ENCODE assay signal across 19 cellular contexts in the genomic region with DNA sequence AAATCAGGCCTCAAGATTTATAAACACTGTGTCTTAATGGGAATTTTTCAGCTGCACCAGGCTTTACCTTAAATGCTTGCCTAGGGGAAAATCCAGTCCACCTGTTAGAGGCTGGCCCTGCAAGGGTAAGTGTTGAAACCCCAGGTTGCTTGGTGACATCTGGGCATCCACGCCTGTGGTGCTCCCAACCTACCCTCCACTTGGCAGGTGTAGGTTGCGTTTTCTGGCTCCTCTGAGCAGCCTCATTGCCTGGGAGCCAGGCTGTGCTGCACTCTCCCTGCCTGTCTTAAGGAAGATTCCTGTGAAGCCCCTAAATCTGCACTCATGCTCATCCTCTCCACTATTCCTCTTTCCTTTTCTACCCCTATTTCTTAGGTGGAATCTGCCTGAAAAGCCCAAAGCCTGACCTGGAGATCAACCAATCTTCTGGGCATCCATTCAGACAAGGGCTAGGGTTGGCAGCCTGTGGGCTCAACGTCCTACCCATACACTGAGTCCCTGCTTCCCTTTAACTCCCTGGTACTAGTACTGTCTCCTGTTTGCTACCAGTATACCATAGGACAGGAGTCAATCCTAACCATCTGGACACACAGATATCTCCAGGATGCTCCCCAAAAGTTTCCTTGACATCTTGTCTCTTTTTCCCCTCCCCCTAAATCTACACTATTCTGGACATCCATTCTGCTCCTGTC.
DNase-seq lines count a peak whose midpoint lies in the region; ATAC-seq and TF ChIP-seq lines count a peak whose summit lies in the region.
"Had no signal": no experiment of that assay in that cellular context is flagged by ENCODE, and none has a peak within 500 bp of the region (broad histone marks: within the 10 kb centered on the region; RNA-seq: fewer than 3 reads in every experiment).

No MANE protein-coding gene starts in this region.

- ATAC-seq in Right ventricle myocardium inferior: peak; percentile 49
- ATAC-seq in heart right ventricle: peak in 6 of 8 donors; percentile 18 to 61 (median 48)
- ATAC-seq in upper lobe of right lung: no peak
- ATAC-seq: PC-3 had no signal

- TF ChIP-seq CTCF in heart right ventricle (IDR thresholded peaks at IDR 0.05) (no peak), upper lobe of right lung (IDR thresholded peaks at IDR 0.05) (no peak), colonic mucosa (IDR thresholded peaks at IDR 0.05) (no peak)

- peak; percentile 47 for DNase-seq in Right ventricle myocardium inferior (ENCODE audit: missing footprints)
- no peak for DNase-seq in cardiac septum (ENCODE audit: low spot score)
- no peak for DNase-seq in heart right ventricle
- peak; percentile 7 for DNase-seq in left kidney (ENCODE audit: low read depth, low spot score)
- DNase-seq in DMS 273 (lab: John Stamatoyannopoulos, UW; ENCODE audit: unreplicated experiment): no peak
- DNase-seq in HuH-7.5 (ENCODE audit: low spot score): no peak
- DNase-seq in upper lobe of right lung: no peak
- no peak for DNase-seq in colonic mucosa
- DNase-seq: Calu3; NCI-H1048; NCI-H1417; NCI-H1694; NCI-H2029 treated with DMSO at 0.1 percent for 48 hours; NCI-H510A; NCI-H69; NK-92 treated with Interleukin-12 subunit alpha and Interleukin-12 subunit beta, amount 100 ng/mL, for 24 hours; PC-3 had no signal

- H3K4me1 ChIP-seq in heart right ventricle (peaks cover 0 to 91% (median 64%) of the 10 kb centered on the region in 9 donors), upper lobe of right lung (no peaks in the 10 kb centered on the region), colonic mucosa (no peaks in the 10 kb centered on the region)
- H3K4me1 ChIP-seq: SJSA1 had no signal

- H3K36me3 ChIP-seq in heart right ventricle (no peaks in the 10 kb centered on the region), upper lobe of right lung (no peaks in the 10 kb centered on the region), colonic mucosa (no peaks in the 10 kb centered on the region)
- H3K36me3 ChIP-seq: SJSA1 had no signal

- no peak overlapping the region for H3K9ac ChIP-seq in colonic mucosa (ENCODE audit: low read depth in 2 of 2, low read length in 2 of 2)
- H3K9ac ChIP-seq: KMS-11 had no signal

- H3K27me3 ChIP-seq in heart right ventricle: no peaks in the 10 kb centered on the region
- H3K27me3 ChIP-seq in upper lobe of right lung: no peaks in the 10 kb centered on the region
- H3K27me3 ChIP-seq in colonic mucosa: no peaks in the 10 kb centered on the region
- H3K27me3 ChIP-seq: SJSA1 had no signal

- WGBS in heart right ventricle, 2 donors: 42 to 56% methylated on average over 3 of the region's 3 CpGs

- intact Hi-C loops in Right ventricle myocardium inferior (cut with DNase I): loop anchor here (5.0 kb wide), 1 partner anchor 32 kb away; no protein-coding TSS in a partner anchor
- intact Hi-C loops in cardiac septum (cut with DNase I): loop anchor here (5.0 kb wide), 1 partner anchor 32 kb away; no protein-coding TSS in a partner anchor
- intact Hi-C loops in heart right ventricle (cut with DNase I): loop anchor here in 1 of 10 donors (10.0 kb wide), 1 partner anchor 125 kb away; no protein-coding TSS in a partner anchor
- intact Hi-C loops in upper lobe of right lung (cut with DNase I): no loop called here
- intact Hi-C loops in colonic mucosa (cut with DNase I): no loop called here

- H3K9me3 ChIP-seq in heart right ventricle: no peaks in the 10 kb centered on the region
- H3K9me3 ChIP-seq in upper lobe of right lung: no peaks in the 10 kb centered on the region
- H3K9me3 ChIP-seq in colonic mucosa: no peaks in the 10 kb centered on the region
- H3K9me3 ChIP-seq: SJSA1 had no signal

- H3K4me3 ChIP-seq in heart right ventricle (no peak overlapping the region), upper lobe of right lung (no peak overlapping the region), colonic mucosa (no peak overlapping the region)
- H3K4me3 ChIP-seq: SJSA1 had no signal

- peak overlapping the region in 7 of 10 donors; percentile 11 to 75 (median 61) for H3K27ac ChIP-seq in heart right ventricle
- H3K27ac ChIP-seq in upper lobe of right lung: no peak overlapping the region
- H3K27ac ChIP-seq in colonic mucosa: no peak overlapping the region
- H3K27ac ChIP-seq: KMS-11, SJSA1 had no signal

Comparison
In these comparisons a context has a peak if more than half of its experiments do, and no peak if none do; other contexts are left out.
1. DNase-seq: peak in Right ventricle myocardium inferior (single experiment) and left kidney (single experiment); none in cardiac septum (single experiment), heart right ventricle (0 of 2), DMS 273 (single experiment), HuH-7.5 (single experiment), upper lobe of right lung (single experiment) and colonic mucosa (single experiment).
2. H3K27ac ChIP-seq: peak in heart right ventricle (7 of 10); none in upper lobe of right lung (single experiment) and colonic mucosa (single experiment).
3. intact Hi-C loops: an anchor here in Right ventricle myocardium inferior (5.0 kb wide) and cardiac septum (5.0 kb wide); none called in upper lobe of right lung and colonic mucosa.